ENCODE assay signal across 9 cellular contexts in genomic region chr16:66948034-66948821, GRCh38.
DNase-seq lines count a peak whose midpoint lies in the region; ATAC-seq lines count a peak whose summit lies in the region.
"Had no signal": no experiment of that assay in that cellular context is flagged by ENCODE, and none has a peak within 500 bp of the region (broad histone marks: within the 10 kb centered on the region; RNA-seq: fewer than 3 reads in every experiment).

No MANE protein-coding gene starts in this region.

- peak overlapping the region; percentile 43 for H3K4me3 ChIP-seq in iPS-18c (ENCODE audit: insufficient read depth, low read depth, low read length)
- H3K4me3 ChIP-seq in subcutaneous abdominal adipose tissue (ENCODE audit: low read depth in 1 of 5, low read length in 5 of 5): peak overlapping the region; percentile 62 to 75 (median 71)

- H3K9ac ChIP-seq in subcutaneous abdominal adipose tissue (ENCODE audit: low read length in 5 of 5): peak overlapping the region in 4 of 5 donors; percentile 59 to 62 (median 60)

- H3K36me3 Mint-ChIP-seq in activated naive CD4-positive, alpha-beta T cell treated with anti-CD3 and anti-CD28 coated beads, Interleukin-2, amount 50 U/mL, for 24 hours: no peaks in the 10 kb centered on the region

- peak overlapping the region; percentile 87 for H3K4me3 Mint-ChIP-seq in activated naive CD4-positive, alpha-beta T cell treated with anti-CD3 and anti-CD28 coated beads, Interleukin-2, amount 50 U/mL, for 24 hours

- H3K9me3 ChIP-seq in iPS-18c (ENCODE audit: control insufficient read depth, insufficient read depth, low read length): no peaks in the 10 kb centered on the region
- H3K9me3 ChIP-seq in subcutaneous abdominal adipose tissue (ENCODE audit: control insufficient read depth in 5 of 5, low read length in 5 of 5): no peaks in the 10 kb centered on the region

- no peaks in the 10 kb centered on the region for H3K9me3 Mint-ChIP-seq in activated naive CD4-positive, alpha-beta T cell treated with anti-CD3 and anti-CD28 coated beads, Interleukin-2, amount 50 U/mL, for 24 hours

- no peak overlapping the region for H3K27ac ChIP-seq in subcutaneous abdominal adipose tissue (ENCODE audit: low read depth, low read length)
- H3K27ac ChIP-seq: 22Rv1 had no signal

- H3K27ac Mint-ChIP-seq in activated naive CD4-positive, alpha-beta T cell treated with anti-CD3 and anti-CD28 coated beads, Interleukin-2, amount 50 U/mL, for 24 hours: peak overlapping the region; percentile 74

- ATAC-seq in HG03571 (IDR thresholded peaks at IDR 0.05; ENCODE audit: unreplicated experiment): no peak

- H3K4me1 Mint-ChIP-seq in activated naive CD4-positive, alpha-beta T cell treated with anti-CD3 and anti-CD28 coated beads, Interleukin-2, amount 50 U/mL, for 24 hours: peaks cover 18% of the 10 kb centered on the region

- H3K36me3 ChIP-seq in subcutaneous abdominal adipose tissue (ENCODE audit: control insufficient read depth in 5 of 5, insufficient read depth in 5 of 5, low read length in 5 of 5): peaks cover 0 to 10% (median 9%) of the 10 kb centered on the region in 5 donors

- peaks cover 0 to 14% (median 7%) of the 10 kb centered on the region in 5 donors for H3K27me3 ChIP-seq in subcutaneous abdominal adipose tissue (ENCODE audit: control insufficient read depth in 5 of 5, insufficient read depth in 4 of 5, low read length in 5 of 5)

- peaks cover 27% of the 10 kb centered on the region for H3K27me3 Mint-ChIP-seq in activated naive CD4-positive, alpha-beta T cell treated with anti-CD3 and anti-CD28 coated beads, Interleukin-2, amount 50 U/mL, for 24 hours

- DNase-seq in DMS53 (lab: John Stamatoyannopoulos, UW) (peak; percentile 46), DMS53 treated with DMSO at 0.1 percent for 48 hours (lab: John Stamatoyannopoulos, UW; ENCODE audit: unreplicated experiment) (no peak), NCI-H2227 treated with DMSO at 0.1 percent for 48 hours (lab: John Stamatoyannopoulos, UW) (no peak), NCI-H2029 (lab: John Stamatoyannopoulos, UW) (no peak)

- peaks cover 0 to 28% (median 23%) of the 10 kb centered on the region in 5 donors for H3K4me1 ChIP-seq in subcutaneous abdominal adipose tissue (ENCODE audit: control insufficient read depth in 5 of 5, insufficient read depth in 5 of 5, low read length in 5 of 5)
